ENCODE assay signal across 1 cellular context in the genomic region with DNA sequence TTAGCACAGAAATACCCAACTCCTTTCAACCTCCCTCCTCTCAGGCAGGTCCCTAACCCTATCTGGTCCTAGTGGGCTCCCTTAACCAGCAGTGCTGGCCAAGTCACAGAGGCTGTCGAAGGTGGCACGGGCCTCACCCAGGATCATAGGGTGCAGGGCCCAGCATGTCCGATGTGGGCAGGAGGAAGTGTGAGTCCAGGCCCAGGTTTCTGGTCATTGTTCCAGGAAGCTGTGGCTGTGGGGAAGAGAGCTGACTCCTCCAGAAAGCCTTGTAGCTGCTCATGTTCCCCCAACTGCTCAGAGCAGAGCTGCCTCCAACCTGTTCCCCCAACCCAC.
TF ChIP-seq lines count a peak whose summit lies in the region.

No MANE protein-coding gene starts in this region.

TF ChIP-seq in GM23338, 12 proteins besides CTCF, POLR2A, EP300 and RAD21 (continued from another document):
- TF ChIP-seq, protein P1, sequence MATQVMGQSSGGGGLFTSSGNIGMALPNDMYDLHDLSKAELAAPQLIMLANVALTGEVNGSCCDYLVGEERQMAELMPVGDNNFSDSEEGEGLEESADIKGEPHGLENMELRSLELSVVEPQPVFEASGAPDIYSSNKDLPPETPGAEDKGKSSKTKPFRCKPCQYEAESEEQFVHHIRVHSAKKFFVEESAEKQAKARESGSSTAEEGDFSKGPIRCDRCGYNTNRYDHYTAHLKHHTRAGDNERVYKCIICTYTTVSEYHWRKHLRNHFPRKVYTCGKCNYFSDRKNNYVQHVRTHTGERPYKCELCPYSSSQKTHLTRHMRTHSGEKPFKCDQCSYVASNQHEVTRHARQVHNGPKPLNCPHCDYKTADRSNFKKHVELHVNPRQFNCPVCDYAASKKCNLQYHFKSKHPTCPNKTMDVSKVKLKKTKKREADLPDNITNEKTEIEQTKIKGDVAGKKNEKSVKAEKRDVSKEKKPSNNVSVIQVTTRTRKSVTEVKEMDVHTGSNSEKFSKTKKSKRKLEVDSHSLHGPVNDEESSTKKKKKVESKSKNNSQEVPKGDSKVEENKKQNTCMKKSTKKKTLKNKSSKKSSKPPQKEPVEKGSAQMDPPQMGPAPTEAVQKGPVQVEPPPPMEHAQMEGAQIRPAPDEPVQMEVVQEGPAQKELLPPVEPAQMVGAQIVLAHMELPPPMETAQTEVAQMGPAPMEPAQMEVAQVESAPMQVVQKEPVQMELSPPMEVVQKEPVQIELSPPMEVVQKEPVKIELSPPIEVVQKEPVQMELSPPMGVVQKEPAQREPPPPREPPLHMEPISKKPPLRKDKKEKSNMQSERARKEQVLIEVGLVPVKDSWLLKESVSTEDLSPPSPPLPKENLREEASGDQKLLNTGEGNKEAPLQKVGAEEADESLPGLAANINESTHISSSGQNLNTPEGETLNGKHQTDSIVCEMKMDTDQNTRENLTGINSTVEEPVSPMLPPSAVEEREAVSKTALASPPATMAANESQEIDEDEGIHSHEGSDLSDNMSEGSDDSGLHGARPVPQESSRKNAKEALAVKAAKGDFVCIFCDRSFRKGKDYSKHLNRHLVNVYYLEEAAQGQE (IDR thresholded peaks at IDR 0.05; ENCODE audit: unreplicated experiment), result no peak
- TF ChIP-seq ZNF331 (CRISPR knock-in tag; IDR thresholded peaks at IDR 0.05; ENCODE audit: low read depth) (no peak), ZNF114 (CRISPR knock-in tag; IDR thresholded peaks at IDR 0.05) (no peak), STAT1 (IDR thresholded peaks at IDR 0.05; ENCODE audit: unreplicated experiment) (no peak), POLR2AphosphoS5 (IDR thresholded peaks at IDR 0.05; ENCODE audit: low read depth) (no peak), EZH2 (IDR thresholded peaks at IDR 0.05; ENCODE audit: low read depth, unreplicated experiment) (no peak)
- TF ChIP-seq, protein P2, sequence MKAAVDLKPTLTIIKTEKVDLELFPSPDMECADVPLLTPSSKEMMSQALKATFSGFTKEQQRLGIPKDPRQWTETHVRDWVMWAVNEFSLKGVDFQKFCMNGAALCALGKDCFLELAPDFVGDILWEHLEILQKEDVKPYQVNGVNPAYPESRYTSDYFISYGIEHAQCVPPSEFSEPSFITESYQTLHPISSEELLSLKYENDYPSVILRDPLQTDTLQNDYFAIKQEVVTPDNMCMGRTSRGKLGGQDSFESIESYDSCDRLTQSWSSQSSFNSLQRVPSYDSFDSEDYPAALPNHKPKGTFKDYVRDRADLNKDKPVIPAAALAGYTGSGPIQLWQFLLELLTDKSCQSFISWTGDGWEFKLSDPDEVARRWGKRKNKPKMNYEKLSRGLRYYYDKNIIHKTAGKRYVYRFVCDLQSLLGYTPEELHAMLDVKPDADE (IDR thresholded peaks at IDR 0.05), result no peak
TF ChIP-seq in GM23338: peak in this region for 0.
